Comparison of ENCODE assay signal across 1 cellular context in genomic region chr9:4864234-4864661, GRCh38.
TF ChIP-seq lines count a peak whose summit lies in the region.

No MANE protein-coding gene starts in this region.

TF ChIP-seq in GM23338, 12 proteins besides CTCF, POLR2A, EP300 and RAD21 (continued from another document):
- no peak for TF ChIP-seq ZNF462 (CRISPR knock-in tag; IDR thresholded peaks at IDR 0.05)
